ENCODE assay signal across 19 cellular contexts in the genomic region with DNA sequence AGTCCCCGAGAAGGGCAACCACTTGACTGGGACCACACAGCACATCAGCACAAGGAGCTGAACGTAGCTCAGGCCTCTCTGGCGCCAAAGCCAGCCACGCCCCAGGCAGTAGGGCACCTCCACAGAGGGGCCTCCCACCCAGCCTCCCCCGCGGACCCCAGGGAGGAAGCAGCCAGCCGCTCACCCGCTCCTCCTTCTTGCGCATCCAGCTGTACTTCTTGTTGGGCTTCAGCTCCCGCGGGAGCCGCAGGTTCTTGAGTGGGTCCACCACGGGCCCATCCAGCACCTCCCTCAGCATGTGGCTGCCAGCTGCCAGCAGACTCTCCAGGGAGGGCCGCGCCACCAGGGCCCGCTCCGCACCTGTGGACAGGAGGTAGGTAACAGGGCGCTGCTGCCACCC.
"Had no signal": no experiment of that assay in that cellular context is flagged by ENCODE, and none has a peak within 500 bp of the region (broad histone marks: within the 10 kb centered on the region; RNA-seq: fewer than 3 reads in every experiment).

No MANE protein-coding gene starts in this region.

- H3K4me1 ChIP-seq: colonic mucosa had no signal

- FAIRE-seq: endothelial cell of umbilical vein, frontal cortex, small intestine had no signal

- DNase-seq: colonic mucosa; effector CD4-positive, alpha-beta T cell; heart left ventricle; hippocampal formation; left colon; left ventricle myocardium superior; mesenchymal stem cell; midbrain; naive B cell; small intestine; stimulated activated CD4-positive, alpha-beta T cell treated with anti-CD3 and anti-CD28 coated beads, Interleukin-4, amount 100 ng/mL, for 1 hour; stimulated activated CD8-positive, alpha-beta memory T cell treated with anti-CD3 and anti-CD28 coated beads, Interleukin-4, amount 100 ng/mL, for 48 hours; tibial artery; upper lobe of right lung had no signal

- H3K27ac ChIP-seq: colonic mucosa, heart left ventricle, tibial artery, upper lobe of right lung, vagina had no signal

- H3K27me3 ChIP-seq: colonic mucosa, heart left ventricle, tibial artery, upper lobe of right lung, vagina had no signal

- ATAC-seq: heart left ventricle; left colon; left ventricle myocardium superior; stimulated activated effector memory CD8-positive, alpha-beta T cell treated with anti-CD3 and anti-CD28 coated beads, Interleukin-12 subunit alpha, Interleukin-12 subunit beta, amount 100 ng/mL, for 72 hours; upper lobe of right lung had no signal

- H3K4me3 ChIP-seq: colonic mucosa, heart left ventricle, lung, tibial artery, upper lobe of right lung, vagina had no signal

- H3K9me3 ChIP-seq: colonic mucosa, heart left ventricle, tibial artery, upper lobe of right lung, vagina had no signal
